11 cellular contexts compared by ENCODE assay signal in genomic region chr3:16480861-16481569, GRCh38. TPM values are rescaled to one million over a fixed set of nuclear protein-coding genes. Genes with fewer than 3 reads are reported as not detected.
DNase-seq lines count a peak whose midpoint lies in the region; ATAC-seq and FAIRE-seq lines count a peak whose summit lies in the region.
"Had no signal": no experiment of that assay in that cellular context is flagged by ENCODE, and none has a peak within 500 bp of the region (broad histone marks: within the 10 kb centered on the region; RNA-seq: fewer than 3 reads in every experiment).

No MANE protein-coding gene starts in this region.

- ATAC-seq in activated T-cell treated with anti-CD3 and anti-CD28 coated beads, Interleukin-2, amount 50 U/mL, for 72 hours (replicated peaks in 1 of 2) = no peak
- ATAC-seq in GM19395 (IDR thresholded peaks at IDR 0.05; ENCODE audit: unreplicated experiment) = no peak

- H3K36me3 ChIP-seq in subcutaneous abdominal adipose tissue (ENCODE audit: control insufficient read depth in 5 of 5, insufficient read depth in 5 of 5, low read length in 5 of 5) = peaks cover 4 to 14% (median 12%) of the 10 kb centered on the region in 5 donors

- H3K36me3 Mint-ChIP-seq in activated T-cell treated with anti-CD3 and anti-CD28 coated beads, Interleukin-2, amount 50 U/mL, for 72 hours (ENCODE audit: insufficient read depth in 2 of 2) = peaks cover 16 to 45% of the 10 kb centered on the region in 2 donors

- DNase-seq in activated T-cell treated with anti-CD3 and anti-CD28 coated beads, Interleukin-2, amount 50 U/mL, for 72 hours = no peak
- no peak for DNase-seq in activated T-cell treated with anti-CD3 and anti-CD28 coated beads, Interleukin-2, amount 50 U/mL, for 48 hours
- DNase-seq in MV-4-11 (lab: John Stamatoyannopoulos, UW) (peak; percentile 60), GM19240 (ENCODE audit: insufficient read length, low spot score) (no peak)
- no peak for DNase-seq in stimulated activated CD4-positive, alpha-beta T cell treated with anti-CD3 and anti-CD28 coated beads, Interleukin-4, amount 100 ng/mL, for 4 hours
- DNase-seq: caudate nucleus had no signal

- H3K27me3 Mint-ChIP-seq in activated T-cell treated with anti-CD3 and anti-CD28 coated beads, Interleukin-2, amount 50 U/mL, for 72 hours (ENCODE audit: low read depth) = no peaks in the 10 kb centered on the region

- peak overlapping the region; percentile 66 for H3K27ac Mint-ChIP-seq in activated T-cell treated with anti-CD3 and anti-CD28 coated beads, Interleukin-2, amount 50 U/mL, for 72 hours

- no peak overlapping the region for H3K4me3 ChIP-seq in subcutaneous abdominal adipose tissue (ENCODE audit: low read depth in 1 of 5, low read length in 5 of 5)
- H3K4me3 ChIP-seq: skin epidermis had no signal

- no peak overlapping the region for H3K9ac ChIP-seq in subcutaneous abdominal adipose tissue (ENCODE audit: low read length in 5 of 5)

- peaks cover 79% of the 10 kb centered on the region for H3K4me1 Mint-ChIP-seq in activated T-cell treated with anti-CD3 and anti-CD28 coated beads, Interleukin-2, amount 50 U/mL, for 72 hours (ENCODE audit: low read depth)

- peaks cover 0 to 3% of the 10 kb centered on the region in 2 donors for H3K9me3 Mint-ChIP-seq in activated T-cell treated with anti-CD3 and anti-CD28 coated beads, Interleukin-2, amount 50 U/mL, for 72 hours

- peaks cover 5 to 69% (median 63%) of the 10 kb centered on the region in 5 donors for H3K4me1 ChIP-seq in subcutaneous abdominal adipose tissue (ENCODE audit: control insufficient read depth in 5 of 5, insufficient read depth in 5 of 5, low read length in 5 of 5)

- no peaks in the 10 kb centered on the region for H3K27me3 ChIP-seq in subcutaneous abdominal adipose tissue (ENCODE audit: control insufficient read depth in 5 of 5, insufficient read depth in 4 of 5, low read length in 5 of 5)

- H3K9me3 ChIP-seq in subcutaneous abdominal adipose tissue (ENCODE audit: control insufficient read depth in 5 of 5, low read length in 5 of 5) = no peaks in the 10 kb centered on the region

- FAIRE-seq in endometrium (lab: Jason Lieb, UNC) = peak; percentile 89

- peak overlapping the region; percentile 22 to 52 for H3K4me3 Mint-ChIP-seq in activated T-cell treated with anti-CD3 and anti-CD28 coated beads, Interleukin-2, amount 50 U/mL, for 72 hours

- peak overlapping the region; percentile 63 for H3K27ac ChIP-seq in subcutaneous abdominal adipose tissue (ENCODE audit: low read depth, low read length)
- H3K27ac ChIP-seq: C4-2B had no signal

RNA-seq across cellular contexts. Expression of gene RFTN1, which starts 32.5 kb away (rescaled TPM):
- total RNA-seq in activated T-cell treated with anti-CD3 and anti-CD28 coated beads, Interleukin-2, amount 50 U/mL, for 72 hours = 100 to 1,000 TPM; 128 to 132 TPM
